8 cellular contexts compared by ENCODE assay signal in the genomic region with DNA sequence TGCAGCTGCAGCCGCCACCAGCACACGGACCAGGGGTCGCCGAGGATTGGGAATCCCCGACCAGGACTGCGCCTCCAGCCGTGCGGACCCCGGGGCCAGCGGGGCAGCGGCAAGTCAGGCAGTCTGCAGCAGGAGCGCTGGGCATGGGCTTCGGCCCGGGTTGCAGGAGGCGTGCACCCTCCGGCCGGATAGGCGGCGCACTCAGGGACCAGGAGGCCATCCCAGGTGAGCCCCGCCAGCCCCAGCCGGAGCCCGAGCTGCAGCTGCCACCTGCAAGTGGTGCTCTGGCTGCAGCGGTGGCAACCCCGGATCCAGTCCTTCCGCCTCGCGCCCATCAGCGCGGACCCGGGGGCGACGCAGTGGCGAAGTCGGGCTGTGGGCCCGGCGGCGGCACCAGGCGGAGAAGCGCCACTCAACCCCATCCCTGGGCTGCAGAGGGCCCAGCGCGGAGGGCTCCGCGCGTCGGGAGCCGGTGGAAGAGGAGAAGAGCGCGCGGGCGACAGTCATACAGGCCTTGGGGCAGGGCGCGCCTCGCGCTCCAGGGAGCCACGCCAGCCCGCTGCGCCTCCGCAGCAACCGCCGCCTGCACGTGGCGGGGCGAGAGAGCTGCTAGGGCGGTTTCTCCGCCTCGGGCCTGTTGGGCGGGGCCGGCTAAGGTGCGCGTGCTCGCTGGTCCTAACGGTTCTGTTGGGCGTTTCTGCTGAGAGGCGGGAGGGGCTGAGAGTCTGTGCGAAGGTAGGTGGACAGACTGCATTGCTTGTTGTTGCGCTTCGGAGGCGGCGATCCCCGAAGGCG.
A peak's percentile ranks its signal among the peaks of the same experiment; 100 is the strongest.
DNase-seq lines count a peak whose midpoint lies in the region; ATAC-seq and TF ChIP-seq lines count a peak whose summit lies in the region.

No MANE protein-coding gene starts in this region.

- H3K27me3 Mint-ChIP-seq in natural killer cell treated with Interleukin-12 subunit alpha and Interleukin-12 subunit beta and Interleukin-15 and Interleukin-18, amount 100 ng/mL, for 72 hours = peaks cover 7 to 11% of the 10 kb centered on the region in 2 donors

- H3K18ac ChIP-seq in mesendoderm (ENCODE audit: low read length) = no peak overlapping the region

- no peaks in the 10 kb centered on the region for H3K4me1 Mint-ChIP-seq in natural killer cell treated with Interleukin-12 subunit alpha and Interleukin-12 subunit beta and Interleukin-15 and Interleukin-18, amount 100 ng/mL, for 72 hours (ENCODE audit: low read depth in 2 of 2)

- no peaks in the 10 kb centered on the region for H3K27me3 ChIP-seq in mesendoderm (ENCODE audit: insufficient read depth, low read length, poor library complexity)
- H3K27me3 ChIP-seq in stomach = peaks cover 10 to 34% (median 23%) of the 10 kb centered on the region in 3 donors

- no peak overlapping the region for H2BK120ac ChIP-seq in mesendoderm (ENCODE audit: low read depth, low read length)

- no peak overlapping the region for H2BK5ac ChIP-seq in mesendoderm (ENCODE audit: low read length)

- no peaks in the 10 kb centered on the region for H3K79me2 ChIP-seq in mesendoderm (ENCODE audit: control insufficient read depth, insufficient read depth, low read length)

- peak overlapping the region; percentile 74 for H3K56ac ChIP-seq in mesendoderm (ENCODE audit: low read length)

- peaks cover 3% of the 10 kb centered on the region for H3K36me3 Mint-ChIP-seq in natural killer cell treated with Interleukin-12 subunit alpha and Interleukin-12 subunit beta and Interleukin-15 and Interleukin-18, amount 100 ng/mL, for 72 hours

- H3K27ac ChIP-seq in SK-N-MC (no peak overlapping the region), mesendoderm (ENCODE audit: low read depth, low read length) (no peak overlapping the region), stomach (peak overlapping the region in 1 of 5 donors; percentile 32)

- H3K27ac Mint-ChIP-seq in natural killer cell treated with Interleukin-12 subunit alpha and Interleukin-12 subunit beta and Interleukin-15 and Interleukin-18, amount 100 ng/mL, for 72 hours = no peak overlapping the region

- H3K4me3 ChIP-seq in SK-N-MC (peak overlapping the region; percentile 80), choroid plexus epithelial cell (ENCODE audit: low read depth, low read length) (peak overlapping the region; percentile 40), mesendoderm (ENCODE audit: low read length) (no peak overlapping the region), stomach (peak overlapping the region; percentile 15 to 51 (median 26))

- intact Hi-C loops in stomach (cut with DNase I; ENCODE audit: low total_unique reads) = no loop called here

- no peak overlapping the region for H4K5ac ChIP-seq in mesendoderm (ENCODE audit: low read length)

- H3K9me3 ChIP-seq in SK-N-MC (ENCODE audit: low read depth, low read length) = no peaks in the 10 kb centered on the region
- peaks cover 0 to 6% (median 0%) of the 10 kb centered on the region in 4 donors for H3K9me3 ChIP-seq in stomach

- H3K4me3 Mint-ChIP-seq in natural killer cell treated with Interleukin-12 subunit alpha and Interleukin-12 subunit beta and Interleukin-15 and Interleukin-18, amount 100 ng/mL, for 72 hours = no peak overlapping the region

- H4K8ac ChIP-seq in mesendoderm (ENCODE audit: low read depth, low read length) = no peak overlapping the region

- no peak for TF ChIP-seq POLR2A in stomach (IDR thresholded peaks at IDR 0.05)

- peak overlapping the region; percentile 53 for H3K4me2 ChIP-seq in mesendoderm (ENCODE audit: low read length)

- TF ChIP-seq CTCF in choroid plexus epithelial cell (conservative IDR thresholded peaks at IDR 0.05; ENCODE audit: low read depth, low read length) = no peak
- no peak for TF ChIP-seq CTCF in stomach (IDR thresholded peaks at IDR 0.05)

- no peak for TF ChIP-seq EP300 in stomach (IDR thresholded peaks at IDR 0.05)

- H3K9me3 Mint-ChIP-seq in natural killer cell treated with Interleukin-12 subunit alpha and Interleukin-12 subunit beta and Interleukin-15 and Interleukin-18, amount 100 ng/mL, for 72 hours = no peaks in the 10 kb centered on the region

- no peaks in the 10 kb centered on the region for H3K79me1 ChIP-seq in mesendoderm (ENCODE audit: low read length)

- H3K9ac ChIP-seq in SK-N-MC (ENCODE audit: insufficient read length) (peak overlapping the region; percentile 73), mesendoderm (ENCODE audit: low read length) (peak overlapping the region; percentile 34)

- H3K36me3 ChIP-seq in SK-N-MC (ENCODE audit: insufficient read depth, low read length) (no peaks in the 10 kb centered on the region), mesendoderm (ENCODE audit: control insufficient read depth, insufficient read depth, low read length) (no peaks in the 10 kb centered on the region), stomach (no peaks in the 10 kb centered on the region)

- ATAC-seq in HG02884 (IDR thresholded peaks at IDR 0.05; ENCODE audit: unreplicated experiment) = peak; percentile 83
- no peak for ATAC-seq in natural killer cell treated with Interleukin-12 subunit alpha and Interleukin-12 subunit beta and Interleukin-15 and Interleukin-18, amount 100 ng/mL, for 72 hours

- no peaks in the 10 kb centered on the region for H3K4me1 ChIP-seq in mesendoderm (ENCODE audit: control insufficient read depth, low read depth, low read length)
- peaks cover 10 to 16% (median 12%) of the 10 kb centered on the region in 4 donors for H3K4me1 ChIP-seq in stomach

- H3K4ac ChIP-seq in mesendoderm (ENCODE audit: low read depth, low read length) = no peak overlapping the region

- no peak overlapping the region for H3K23ac ChIP-seq in mesendoderm (ENCODE audit: low read length)

- peak; percentile 44 for DNase-seq in D341Med (ENCODE audit: low spot score)
- no peak for DNase-seq in SK-N-MC (ENCODE audit: low read depth, low spot score)
- DNase-seq in choroid plexus epithelial cell (ENCODE audit: low read depth) = peak; percentile 22
- DNase-seq in mesendoderm = peak; percentile 76
- DNase-seq in stomach = peak; percentile 58
- DNase-seq in ureter (ENCODE audit: low spot score) = no peak
- DNase-seq in natural killer cell treated with Interleukin-12 subunit alpha and Interleukin-12 subunit beta and Interleukin-15 and Interleukin-18, amount 100 ng/mL, for 72 hours (ENCODE audit: low spot score) = no peak

- H2BK15ac ChIP-seq in mesendoderm (replicated peaks; ENCODE audit: low read depth) = no peak overlapping the region

- no CpG with 5 or more reads among the region's 81 CpGs for WGBS in mesendoderm (ENCODE audit: extremely low coverage, insufficient coverage, low lambda C conversion rate)
- 2 to 10% (median 5%) methylated on average over 23 to 81 of the region's 81 CpGs for WGBS in stomach, 5 donors

- H2AK5ac ChIP-seq in mesendoderm (ENCODE audit: low read length) = no peak overlapping the region

Comparison
In these comparisons a context has a peak if more than half of its experiments do, and no peak if none do; other contexts are left out.
1. DNase-seq: peak in D341Med (single experiment), choroid plexus epithelial cell (single experiment), mesendoderm (single experiment) and stomach (single experiment); none in SK-N-MC (single experiment), ureter (single experiment) and natural killer cell treated with Interleukin-12 subunit alpha and Interleukin-12 subunit beta and Interleukin-15 and Interleukin-18, amount 100 ng/mL, for 72 hours (single experiment).